In genomic region chr2:127220807-127221527, GRCh38 we compare ENCODE assay signal across 9 cellular contexts. TPM values are rescaled to one million over a fixed set of nuclear protein-coding genes. Genes with fewer than 3 reads are reported as not detected.
A peak's percentile ranks its signal among the peaks of the same experiment; 100 is the strongest.
DNase-seq lines count a peak whose midpoint lies in the region; ATAC-seq and TF ChIP-seq lines count a peak whose summit lies in the region.
"Had no signal": no experiment of that assay in that cellular context is flagged by ENCODE, and none has a peak within 500 bp of the region (broad histone marks: within the 10 kb centered on the region; RNA-seq: fewer than 3 reads in every experiment).

No MANE protein-coding gene starts in this region.

- H3K27me3 Mint-ChIP-seq in activated T-helper 17 cell treated with anti-CD3 and anti-CD28 coated beads, Interleukin-2, amount 50 U/mL, for 72 hours = peaks cover 66% of the 10 kb centered on the region
- H3K27me3 Mint-ChIP-seq in stimulated activated naive CD8-positive, alpha-beta T cell treated with anti-CD3 and anti-CD28 coated beads, Interleukin-15, amount 100 ng/mL, for 72 hours = peaks cover 87% of the 10 kb centered on the region

- H3K4me3 Mint-ChIP-seq in activated T-helper 17 cell treated with anti-CD3 and anti-CD28 coated beads, Interleukin-2, amount 50 U/mL, for 72 hours = peak overlapping the region; percentile 73
- H3K4me3 Mint-ChIP-seq in stimulated activated naive CD8-positive, alpha-beta T cell treated with anti-CD3 and anti-CD28 coated beads, Interleukin-15, amount 100 ng/mL, for 72 hours = peak overlapping the region; percentile 83 to 92

- no peaks in the 10 kb centered on the region for H3K9me3 Mint-ChIP-seq in activated T-helper 17 cell treated with anti-CD3 and anti-CD28 coated beads, Interleukin-2, amount 50 U/mL, for 72 hours
- peaks cover 6 to 9% of the 10 kb centered on the region in 2 donors for H3K9me3 Mint-ChIP-seq in stimulated activated naive CD8-positive, alpha-beta T cell treated with anti-CD3 and anti-CD28 coated beads, Interleukin-15, amount 100 ng/mL, for 72 hours

- H3K27ac Mint-ChIP-seq in activated T-helper 17 cell treated with anti-CD3 and anti-CD28 coated beads, Interleukin-2, amount 50 U/mL, for 72 hours = no peak overlapping the region
- no peak overlapping the region for H3K27ac Mint-ChIP-seq in stimulated activated naive CD8-positive, alpha-beta T cell treated with anti-CD3 and anti-CD28 coated beads, Interleukin-15, amount 100 ng/mL, for 72 hours

- no peak for DNase-seq in heart left ventricle
- no peak for DNase-seq in Right ventricle myocardium inferior (ENCODE audit: missing footprints)
- DNase-seq in iPS-NIHi7 (ENCODE audit: extremely low spot score) = peak; percentile 76
- no peak for DNase-seq in stimulated activated naive CD8-positive, alpha-beta T cell treated with anti-CD3 and anti-CD28 coated beads, Interleukin-15, amount 100 ng/mL, for 72 hours
- no peak for DNase-seq in NCI-H1417 (lab: John Stamatoyannopoulos, UW)
- no peak for DNase-seq in activated CD8-positive, alpha-beta memory T cell treated with anti-CD3 and anti-CD28 coated beads for 24 hours
- DNase-seq: nucleus accumbens had no signal

- peaks cover 7% of the 10 kb centered on the region for H3K36me3 Mint-ChIP-seq in activated T-helper 17 cell treated with anti-CD3 and anti-CD28 coated beads, Interleukin-2, amount 50 U/mL, for 72 hours (ENCODE audit: low read depth)

- H3K4me1 ChIP-seq in heart left ventricle = peaks cover 0 to 25% (median 16%) of the 10 kb centered on the region in 12 donors

- WGBS in heart left ventricle, 4 donors = 27 to 35% (median 30%) methylated on average over 31 of the region's 31 CpGs

- H3K27me3 ChIP-seq in heart left ventricle = peaks cover 26 to 80% (median 49%) of the 10 kb centered on the region in 9 donors

- H3K27ac ChIP-seq in heart left ventricle = no peak overlapping the region

- peaks cover 0 to 14% (median 0%) of the 10 kb centered on the region in 12 donors for H3K9me3 ChIP-seq in heart left ventricle

- ATAC-seq in heart left ventricle = no peak
- ATAC-seq in Right ventricle myocardium inferior = no peak
- ATAC-seq in activated T-helper 17 cell treated with anti-CD3 and anti-CD28 coated beads, Interleukin-2, amount 50 U/mL, for 72 hours (replicated peaks) = no peak
- no peak for ATAC-seq in stimulated activated naive CD8-positive, alpha-beta T cell treated with anti-CD3 and anti-CD28 coated beads, Interleukin-15, amount 100 ng/mL, for 72 hours
- ATAC-seq in HG02678 (IDR thresholded peaks at IDR 0.05; ENCODE audit: unreplicated experiment) = no peak

- no peak for TF ChIP-seq POLR2A in heart left ventricle (IDR thresholded peaks at IDR 0.05)

- H3K4me3 ChIP-seq in heart left ventricle = peak overlapping the region in 7 of 12 donors; percentile 32 to 57 (median 51)

- intact Hi-C loops in heart left ventricle (cut with DNase I) (no loop called here), Right ventricle myocardium inferior (cut with DNase I) (no loop called here)

- H3K36me3 ChIP-seq in heart left ventricle = no peaks in the 10 kb centered on the region

- peaks cover 16% of the 10 kb centered on the region for H3K4me1 Mint-ChIP-seq in activated T-helper 17 cell treated with anti-CD3 and anti-CD28 coated beads, Interleukin-2, amount 50 U/mL, for 72 hours
- peaks cover 34% of the 10 kb centered on the region for H3K4me1 Mint-ChIP-seq in stimulated activated naive CD8-positive, alpha-beta T cell treated with anti-CD3 and anti-CD28 coated beads, Interleukin-15, amount 100 ng/mL, for 72 hours

- TF ChIP-seq CTCF in heart left ventricle (IDR thresholded peaks at IDR 0.05) = no peak

RNA-seq across cellular contexts. Expression of gene CYP27C1, which starts 0.9 kb away (rescaled TPM):
- total RNA-seq in heart left ventricle = under 1 TPM in 2 of 9 donors, not detected in 7; 0.12 to 0.44 TPM
- under 1 TPM in 1 of 2 donors, not detected in 1; 0.06 TPM for polyA plus RNA-seq in heart left ventricle
- total RNA-seq in Right ventricle myocardium inferior = 0.05 TPM
- not detected for total RNA-seq in activated T-helper 17 cell treated with anti-CD3 and anti-CD28 coated beads, Interleukin-2, amount 50 U/mL, for 72 hours
